17 cellular contexts compared by ENCODE assay signal in genomic region chr7:95919574-95919973, GRCh38.
DNase-seq lines count a peak whose midpoint lies in the region; ATAC-seq and TF ChIP-seq lines count a peak whose summit lies in the region.
"Had no signal": no experiment of that assay in that cellular context is flagged by ENCODE, and none has a peak within 500 bp of the region (broad histone marks: within the 10 kb centered on the region; RNA-seq: fewer than 3 reads in every experiment).

No MANE protein-coding gene starts in this region.

- intact Hi-C loops in activated T-helper 1 cell treated with anti-CD3 and anti-CD28 coated beads, Interleukin-12 subunit alpha, Interleukin-12 subunit beta, Interleukin-2, Interleukin-4 antibody, amounts not matched to agents 30 ng/mL and 10 ng/mL and 1 ng/mL, durations not matched to agents 14 hours and 24 hours and 36 hours (cut with micrococcal nuclease) = loop anchor here (5.0 kb wide), 1 partner anchor 158 kb away; no protein-coding TSS in a partner anchor

- no peaks in the 10 kb centered on the region for H3K9me3 ChIP-seq in neural progenitor cell (ENCODE audit: low read depth)
- H3K9me3 ChIP-seq: gastrocnemius medialis had no signal

- no peak overlapping the region for H3K4me3 Mint-ChIP-seq in chondrocyte (ENCODE audit: unreplicated experiment)
- no peak overlapping the region for H3K4me3 Mint-ChIP-seq in neural progenitor cell
- H3K4me3 Mint-ChIP-seq in activated T-helper 1 cell treated with anti-CD3 and anti-CD28 coated beads, Interleukin-12 subunit alpha, Interleukin-12 subunit beta, Interleukin-2, Interleukin-4 antibody, amounts not matched to agents 30 ng/mL and 10 ng/mL and 1 ng/mL, durations not matched to agents 14 hours and 24 hours and 36 hours = no peak overlapping the region
- H3K4me3 Mint-ChIP-seq: stimulated activated memory B cell treated with anti-CD40 and anti-IgM and Interleukin-4, amounts not matched to agents 10 μg/mL and 1 μg/mL and 100 μg/mL, for 72 hours had no signal

- no peaks in the 10 kb centered on the region for H3K27me3 Mint-ChIP-seq in chondrocyte (ENCODE audit: low read depth)
- peaks cover 3% of the 10 kb centered on the region for H3K27me3 Mint-ChIP-seq in neural progenitor cell (ENCODE audit: insufficient read depth, low read depth)
- peaks cover 8% of the 10 kb centered on the region for H3K27me3 Mint-ChIP-seq in activated T-helper 1 cell treated with anti-CD3 and anti-CD28 coated beads, Interleukin-12 subunit alpha, Interleukin-12 subunit beta, Interleukin-2, Interleukin-4 antibody, amounts not matched to agents 30 ng/mL and 10 ng/mL and 1 ng/mL, durations not matched to agents 14 hours and 24 hours and 36 hours (ENCODE audit: insufficient read depth)
- H3K27me3 Mint-ChIP-seq: stimulated activated memory B cell treated with anti-CD40 and anti-IgM and Interleukin-4, amounts not matched to agents 10 μg/mL and 1 μg/mL and 100 μg/mL, for 72 hours had no signal

- no peaks in the 10 kb centered on the region for H4K20me1 ChIP-seq in neural progenitor cell (ENCODE audit: low read depth)

- H3K4me3 ChIP-seq in neural progenitor cell = no peak overlapping the region
- H3K4me3 ChIP-seq: gastrocnemius medialis had no signal

- H3K4me1 Mint-ChIP-seq in chondrocyte (ENCODE audit: low read depth) (peaks cover 17% of the 10 kb centered on the region), neural progenitor cell (no peaks in the 10 kb centered on the region)
- H3K4me1 Mint-ChIP-seq in activated T-helper 1 cell treated with anti-CD3 and anti-CD28 coated beads, Interleukin-12 subunit alpha, Interleukin-12 subunit beta, Interleukin-2, Interleukin-4 antibody, amounts not matched to agents 30 ng/mL and 10 ng/mL and 1 ng/mL, durations not matched to agents 14 hours and 24 hours and 36 hours (ENCODE audit: low read depth) = peaks cover 6% of the 10 kb centered on the region

- DNase-seq in AG09319 (ENCODE audit: extremely low read depth, low read depth) = no peak
- peak; percentile 38 for DNase-seq in HT-29 (ENCODE audit: low spot score)
- DNase-seq in chondrocyte (ENCODE audit: low spot score) = no peak
- DNase-seq in neural progenitor cell (ENCODE audit: low spot score) = no peak
- DNase-seq in occipital lobe (lab: John Stamatoyannopoulos, UW) = no peak
- DNase-seq in activated T-helper 1 cell treated with anti-CD3 and anti-CD28 coated beads, Interleukin-12 subunit alpha, Interleukin-12 subunit beta, Interleukin-2, Interleukin-4 antibody, amounts not matched to agents 30 ng/mL and 10 ng/mL and 1 ng/mL, durations not matched to agents 14 hours and 24 hours and 36 hours (ENCODE audit: low spot score) = no peak
- DNase-seq: activated CD4-positive, alpha-beta T cell treated with anti-CD3 and anti-CD28 coated beads for 4 hours; AML-193; gastrocnemius medialis; kidney; NCI-H1417 treated with DMSO at 0.1 percent for 48 hours; NCI-H510A treated with DMSO at 0.1 percent for 48 hours; Right ventricle myocardium superior had no signal

- H3K4me1 ChIP-seq in neural progenitor cell = no peaks in the 10 kb centered on the region
- H3K4me1 ChIP-seq: gastrocnemius medialis, parathyroid adenoma had no signal

- no peak overlapping the region for H3K4me2 ChIP-seq in neural progenitor cell

- ATAC-seq in HG03571 (IDR thresholded peaks at IDR 0.05; ENCODE audit: unreplicated experiment) (no peak), GM21825 (IDR thresholded peaks at IDR 0.05; ENCODE audit: unreplicated experiment) (no peak)
- ATAC-seq: gastrocnemius medialis; stimulated activated memory B cell treated with anti-CD40 and anti-IgM and Interleukin-4, amounts not matched to agents 10 μg/mL and 1 μg/mL and 100 μg/mL, for 72 hours had no signal

- no peak overlapping the region for H3K27ac ChIP-seq in neural progenitor cell
- H3K27ac ChIP-seq: gastrocnemius medialis, parathyroid adenoma had no signal

- H3K27ac Mint-ChIP-seq in chondrocyte (ENCODE audit: unreplicated experiment) (no peak overlapping the region), neural progenitor cell (no peak overlapping the region)
- H3K27ac Mint-ChIP-seq in activated T-helper 1 cell treated with anti-CD3 and anti-CD28 coated beads, Interleukin-12 subunit alpha, Interleukin-12 subunit beta, Interleukin-2, Interleukin-4 antibody, amounts not matched to agents 30 ng/mL and 10 ng/mL and 1 ng/mL, durations not matched to agents 14 hours and 24 hours and 36 hours = no peak overlapping the region
- H3K27ac Mint-ChIP-seq: stimulated activated memory B cell treated with anti-CD40 and anti-IgM and Interleukin-4, amounts not matched to agents 10 μg/mL and 1 μg/mL and 100 μg/mL, for 72 hours had no signal

- H3K27me3 ChIP-seq in neural progenitor cell = peaks cover 19% of the 10 kb centered on the region
- H3K27me3 ChIP-seq: gastrocnemius medialis had no signal

- H2AFZ ChIP-seq in neural progenitor cell (replicated peaks) = no peak overlapping the region
- H2AFZ ChIP-seq: parathyroid adenoma had no signal

- peaks cover 1% of the 10 kb centered on the region for H3K36me3 Mint-ChIP-seq in chondrocyte (ENCODE audit: low read depth)
- H3K36me3 Mint-ChIP-seq in neural progenitor cell = no peaks in the 10 kb centered on the region
- H3K36me3 Mint-ChIP-seq in activated T-helper 1 cell treated with anti-CD3 and anti-CD28 coated beads, Interleukin-12 subunit alpha, Interleukin-12 subunit beta, Interleukin-2, Interleukin-4 antibody, amounts not matched to agents 30 ng/mL and 10 ng/mL and 1 ng/mL, durations not matched to agents 14 hours and 24 hours and 36 hours (ENCODE audit: low read depth) = no peaks in the 10 kb centered on the region
- H3K36me3 Mint-ChIP-seq: stimulated activated memory B cell treated with anti-CD40 and anti-IgM and Interleukin-4, amounts not matched to agents 10 μg/mL and 1 μg/mL and 100 μg/mL, for 72 hours had no signal

- TF ChIP-seq CTCF in AG09319 (IDR thresholded peaks at IDR 0.05; ENCODE audit: low read depth, low read length) (peak; percentile 7), chondrocyte (IDR thresholded peaks at IDR 0.05) (peak; percentile 55), neural progenitor cell (IDR thresholded peaks at IDR 0.05) (peak; percentile 28)

- no peaks in the 10 kb centered on the region for H3K79me2 ChIP-seq in neural progenitor cell (ENCODE audit: low read depth)
- H3K79me2 ChIP-seq: parathyroid adenoma had no signal

- no peaks in the 10 kb centered on the region for H3F3A ChIP-seq in neural progenitor cell (ENCODE audit: low read depth)

- H3K9ac ChIP-seq in neural progenitor cell = no peak overlapping the region
- H3K9ac ChIP-seq: parathyroid adenoma had no signal

- H3K9me3 Mint-ChIP-seq in chondrocyte (ENCODE audit: low read depth) = no peaks in the 10 kb centered on the region
- no peaks in the 10 kb centered on the region for H3K9me3 Mint-ChIP-seq in neural progenitor cell
- H3K9me3 Mint-ChIP-seq in activated T-helper 1 cell treated with anti-CD3 and anti-CD28 coated beads, Interleukin-12 subunit alpha, Interleukin-12 subunit beta, Interleukin-2, Interleukin-4 antibody, amounts not matched to agents 30 ng/mL and 10 ng/mL and 1 ng/mL, durations not matched to agents 14 hours and 24 hours and 36 hours = no peaks in the 10 kb centered on the region
- H3K9me3 Mint-ChIP-seq: stimulated activated memory B cell treated with anti-CD40 and anti-IgM and Interleukin-4, amounts not matched to agents 10 μg/mL and 1 μg/mL and 100 μg/mL, for 72 hours had no signal

- no peaks in the 10 kb centered on the region for H3K36me3 ChIP-seq in neural progenitor cell
- H3K36me3 ChIP-seq: gastrocnemius medialis had no signal
